ENCODE assay signal across 29 cellular contexts in genomic region chr4:99863-100262, GRCh38.
"Had no signal": no experiment of that assay in that cellular context is flagged by ENCODE, and none has a peak within 500 bp of the region (broad histone marks: within the 10 kb centered on the region; RNA-seq: fewer than 3 reads in every experiment).

No MANE protein-coding gene starts in this region.

- H3K4me1 ChIP-seq: colonic mucosa, pancreas, psoas muscle, right atrium auricular region, stomach, suprapubic skin, tibial nerve had no signal

- H3K36me3 ChIP-seq: colonic mucosa, pancreas, right atrium auricular region had no signal

- H3K27me3 ChIP-seq: colonic mucosa, pancreas, right atrium auricular region, stomach, suprapubic skin, tibial nerve had no signal

- DNase-seq: activated CD4-positive, alpha-beta T cell treated with anti-CD3 and anti-CD28 coated beads for 1 hour; activated CD4-positive, alpha-beta T cell treated with anti-CD3 and anti-CD28 coated beads, Interleukin-2, amount 10 ng/mL, durations not matched to agents 7 days and 5 days; activated CD8-positive, alpha-beta T cell treated with anti-CD3 and anti-CD28 coated beads for 36 hours; activated gamma-delta T cell treated with Interleukin-2 at 50 U/mL for 16 hours; activated naive CD8-positive, alpha-beta T cell treated with anti-CD3 and anti-CD28 coated beads, Interleukin-2, amount 50 U/mL, for 24 hours; activated T-cell treated with anti-CD3 and anti-CD28 coated beads, Interleukin-2, amount 50 U/mL, for 4 hours; anterior cingulate cortex; colonic mucosa; effector CD8-positive, alpha-beta T cell; erythroblast; foreskin melanocyte; islet precursor cell; left cardiac atrium; left ventricle myocardium superior; mammary epithelial cell; midbrain; naive thymus-derived CD4-positive, alpha-beta T cell; pancreas; psoas muscle; stimulated activated CD4-positive, alpha-beta T cell treated with anti-CD3 and anti-CD28 coated beads, Interleukin-15, amount 100 ng/mL, for 24 hours; stimulated activated CD4-positive, alpha-beta T cell treated with anti-CD3 and anti-CD28 coated beads, Interleukin-2, amount 100 ng/mL, for 24 hours; stimulated activated naive B cell treated with anti-CD40 and anti-IgM and Interleukin-4, amounts not matched to agents 10 μg/mL and 1 μg/mL and 100 μg/mL, for 72 hours; stomach; T-helper 2 cell had no signal

- H3K4me3 ChIP-seq: colonic mucosa, pancreas, psoas muscle, right atrium auricular region, stomach, suprapubic skin, tibial nerve had no signal

- ATAC-seq: activated CD8-positive, alpha-beta T cell treated with anti-CD3 and anti-CD28 coated beads for 36 hours; activated naive CD8-positive, alpha-beta T cell treated with anti-CD3 and anti-CD28 coated beads, Interleukin-2, amount 50 U/mL, for 24 hours; activated T-cell treated with anti-CD3 and anti-CD28 coated beads, Interleukin-2, amount 50 U/mL, for 4 hours; activated T-helper 17 cell treated with anti-CD3 and anti-CD28 coated beads, Interleukin-2, amount 50 U/mL, for 72 hours; left cardiac atrium; left ventricle myocardium superior; naive thymus-derived CD4-positive, alpha-beta T cell; pancreas; psoas muscle; stimulated activated naive B cell treated with anti-CD40 and anti-IgM and Interleukin-4, amounts not matched to agents 10 μg/mL and 1 μg/mL and 100 μg/mL, for 72 hours; WTC11 had no signal

- H3K27ac ChIP-seq: colonic mucosa, pancreas, psoas muscle, right atrium auricular region, stomach, suprapubic skin, tibial nerve had no signal
